ENCODE assay signal across 22 cellular contexts in genomic region chr20:48177058-48177457, GRCh38.
"Had no signal": no experiment of that assay in that cellular context is flagged by ENCODE, and none has a peak within 500 bp of the region (broad histone marks: within the 10 kb centered on the region; RNA-seq: fewer than 3 reads in every experiment).

No MANE protein-coding gene starts in this region.

- H3K36me3 ChIP-seq: MG63, SJSA1 had no signal

- H3K4me3 ChIP-seq: MG63, SJSA1, SK-N-MC had no signal

- H3K9me3 ChIP-seq: SJSA1 had no signal

- DNase-seq: IMR-90, Karpas-422, KG1, MG63, NCI-H1092 treated with DMSO at 0.1 percent for 48 hours, NCI-H1436, NCI-H187, NCI-H2029, NCI-H2081 treated with DMSO at 0.1 percent for 48 hours, NCI-H2171, NCI-H226, NCI-H446, NCI-H510A, NCI-H524 treated with DMSO at 0.1 percent for 48 hours, NCI-H69, NCI-H774, Right ventricle myocardium superior, RPMI8226, SIG-M5 had no signal

- H3K27ac ChIP-seq: HL-60, SJSA1, SK-N-MC had no signal
